Comparison of ENCODE assay signal across 8 cellular contexts in genomic region chr2:71068218-71069035, GRCh38. TPM values are rescaled to one million over a fixed set of nuclear protein-coding genes. Genes with fewer than 3 reads are reported as not detected.
A peak's percentile ranks its signal among the peaks of the same experiment; 100 is the strongest.
DNase-seq lines count a peak whose midpoint lies in the region; ATAC-seq and TF ChIP-seq lines count a peak whose summit lies in the region.

TSS of gene NAGK (plus strand) at chr2:71068648. CDS start at chr2:71068684, 36 bp downstream.

- peak; percentile 47 for ATAC-seq in GM21619 (IDR thresholded peaks at IDR 0.05; ENCODE audit: unreplicated experiment)
- ATAC-seq in mucosa of descending colon = peak; percentile 94

- intact Hi-C loops in mucosa of descending colon (cut with DNase I, micrococcal nuclease) = no loop called here

- TF ChIP-seq EP300 in Ishikawa (IDR thresholded peaks at IDR 0.05; ENCODE audit: borderline replicate concordance) = peak; percentile 7; the same call in 1 of the 2 replicates

- no peaks in the 10 kb centered on the region for H3K9me3 ChIP-seq in mucosa of descending colon

- TF ChIP-seq RAD21 in Ishikawa (IDR thresholded peaks at IDR 0.05; ENCODE audit: low read depth) = no peak

- DNase-seq in DMS153 (lab: John Stamatoyannopoulos, UW) (peak; percentile 89), OCI-M2 (lab: John Stamatoyannopoulos, UW; ENCODE audit: unreplicated experiment) (peak; percentile 87), activated T-cell treated with anti-CD3 and anti-CD28 coated beads for 4 hours (peak; percentile 92), epithelial cell of esophagus (ENCODE audit: low read depth) (peak; percentile 97), mucosa of descending colon (peak; percentile 95 to 98 (median 98))
- peak; percentile 91 to 94 for DNase-seq in stimulated activated CD8-positive, alpha-beta memory T cell treated with anti-CD3 and anti-CD28 coated beads, Interleukin-4, amount 100 ng/mL, for 1 hour (ENCODE audit: low read depth in 2 of 2, low spot score in 1 of 2)

- H3K4me1 ChIP-seq in mucosa of descending colon (ENCODE audit: low read depth) = peaks cover 27% of the 10 kb centered on the region

- H3K36me3 ChIP-seq in mucosa of descending colon (ENCODE audit: low read depth) = no peaks in the 10 kb centered on the region

- TF ChIP-seq CTCF in epithelial cell of esophagus (IDR thresholded peaks at IDR 0.05; ENCODE audit: insufficient read depth, low read depth, low read length, missing control alignments) (no peak), mucosa of descending colon (IDR thresholded peaks at IDR 0.05) (no peak)

- H3K4me3 ChIP-seq in epithelial cell of esophagus (ENCODE audit: low read length) (peak within 1 kb of the TSS; percentile 86), mucosa of descending colon (peak within 1 kb of the TSS; percentile 38)

TF ChIP-seq in Ishikawa, 13 proteins besides CTCF, POLR2A, EP300 and RAD21:
- TF ChIP-seq TEAD4 (IDR thresholded peaks at IDR 0.05) (0 out of 2 replicates have a peak, but pooled peaks have one; percentile 23), CREB1 (IDR thresholded peaks at IDR 0.05; ENCODE audit: low read depth) (peak; percentile 77), YY1 (IDR thresholded peaks at IDR 0.05; ENCODE audit: low read depth) (peak; percentile 88), EGR1 (IDR thresholded peaks at IDR 0.05) (no peak), TAF1 (IDR thresholded peaks at IDR 0.05; ENCODE audit: low read depth) (peak; percentile 91), CEBPB (IDR thresholded peaks at IDR 0.05) (no peak), ZBTB7A (IDR thresholded peaks at IDR 0.05; ENCODE audit: low read depth) (peak; percentile 30; the same call in 1 of the 2 replicates), FOXM1 (IDR thresholded peaks at IDR 0.05; ENCODE audit: borderline replicate concordance, low read depth) (no peak), TCF12 (IDR thresholded peaks at IDR 0.05; ENCODE audit: low read depth) (peak; percentile 71), REST (IDR thresholded peaks at IDR 0.05; ENCODE audit: low read depth) (no peak), MAX (IDR thresholded peaks at IDR 0.05) (peak; percentile 93), NFIC (IDR thresholded peaks at IDR 0.05) (0 out of 2 replicates have a peak, but pooled peaks have one; percentile 6)
- TF ChIP-seq, protein P1, sequence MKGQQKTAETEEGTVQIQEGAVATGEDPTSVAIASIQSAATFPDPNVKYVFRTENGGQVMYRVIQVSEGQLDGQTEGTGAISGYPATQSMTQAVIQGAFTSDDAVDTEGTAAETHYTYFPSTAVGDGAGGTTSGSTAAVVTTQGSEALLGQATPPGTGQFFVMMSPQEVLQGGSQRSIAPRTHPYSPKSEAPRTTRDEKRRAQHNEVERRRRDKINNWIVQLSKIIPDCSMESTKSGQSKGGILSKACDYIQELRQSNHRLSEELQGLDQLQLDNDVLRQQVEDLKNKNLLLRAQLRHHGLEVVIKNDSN (IDR thresholded peaks at IDR 0.05) = peak; percentile 92

RNA-seq across cellular contexts. Expression of gene NAGK, which starts in this region (rescaled TPM):
- total RNA-seq in mucosa of descending colon = 100 to 1,000 TPM in 1 of 3 donors, 10 to 100 TPM in 2; 64.5 to 105 (median 67.9) TPM

Comparison
In these comparisons a context has a peak if more than half of its experiments do, and no peak if none do; other contexts are left out.
1. Peak in every context shown above with its lines: DNase-seq, ATAC-seq and H3K4me3 ChIP-seq.